ENCODE assay signal across 22 cellular contexts in genomic region chr1:241815957-241816356, GRCh38.
"Had no signal": no experiment of that assay in that cellular context is flagged by ENCODE, and none has a peak within 500 bp of the region (broad histone marks: within the 10 kb centered on the region; RNA-seq: fewer than 3 reads in every experiment).

No MANE protein-coding gene starts in this region.

- FAIRE-seq: islet of Langerhans, kidney, pancreas, small intestine had no signal

- H3K9me3 ChIP-seq: left lung, lower lobe of right lung, pancreas, prostate gland, sigmoid colon, spleen, tibial nerve, uterus had no signal

- H3K36me3 ChIP-seq: left lung, lower lobe of right lung, pancreas, prostate gland, sigmoid colon, spleen, tibial nerve, uterus had no signal

- H3K27me3 ChIP-seq: left lung, pancreas, sigmoid colon, tibial nerve, uterus had no signal

- H3K4me3 ChIP-seq: left lung, lower lobe of right lung, pancreas, prostate gland, sigmoid colon, spleen, tibial nerve, uterus had no signal

- DNase-seq: kidney; left colon; left lung; lower lobe of right lung; mammary epithelial cell; mesenchymal stem cell; naive thymus-derived CD8-positive, alpha-beta T cell; nucleus accumbens; pancreas; posterior cingulate gyrus; retina; right cardiac atrium; sigmoid colon; small intestine; spleen; stimulated activated CD4-positive, alpha-beta T cell treated with anti-CD3 and anti-CD28 coated beads, Interleukin-4, amount 100 ng/mL, for 24 hours; stimulated activated naive CD4-positive, alpha-beta T cell; uterus had no signal

- ATAC-seq: left colon; left lung; lower lobe of right lung; naive thymus-derived CD8-positive, alpha-beta T cell; pancreas; right cardiac atrium; stimulated activated effector memory CD8-positive, alpha-beta T cell treated with anti-CD3 and anti-CD28 coated beads, Interleukin-12 subunit alpha, Interleukin-12 subunit beta, amount 100 ng/mL, for 72 hours had no signal

- H3K27ac ChIP-seq: left lung, lower lobe of right lung, pancreas, prostate gland, sigmoid colon, spleen, tibial nerve, uterus had no signal

- H3K4me1 ChIP-seq: left lung, lower lobe of right lung, pancreas, prostate gland, sigmoid colon, tibial nerve, uterus had no signal
